ENCODE assay signal across 12 cellular contexts in genomic region chr10:49610015-49610734, GRCh38. TPM values are rescaled to one million over a fixed set of nuclear protein-coding genes. Genes with fewer than 3 reads are reported as not detected.
A peak's percentile ranks its signal among the peaks of the same experiment; 100 is the strongest.
DNase-seq lines count a peak whose midpoint lies in the region; ATAC-seq, FAIRE-seq and TF ChIP-seq lines count a peak whose summit lies in the region.
"Had no signal": no experiment of that assay in that cellular context is flagged by ENCODE, and none has a peak within 500 bp of the region (broad histone marks: within the 10 kb centered on the region; RNA-seq: fewer than 3 reads in every experiment).

SLC18A3 (plus strand) TSS chr10:49610310; CDS start chr10:49610741, 431 bp downstream.

- H3K9ac ChIP-seq in astrocyte (ENCODE audit: low read length) = no peak within 1 kb of the TSS

- no peak for FAIRE-seq in astrocyte (lab: Jason Lieb, UNC)
- FAIRE-seq: frontal cortex, HepG2 had no signal

- no peak for TF ChIP-seq CTCF in astrocyte (IDR thresholded peaks at IDR 0.05; ENCODE audit: insufficient read depth, low read depth, low read length)
- no peak for TF ChIP-seq CTCF in nephron progenitor cell (IDR thresholded peaks at IDR 0.05)

- H3K36me3 ChIP-seq in astrocyte (ENCODE audit: insufficient read depth, low read length) = no peaks in the 10 kb centered on the region

- DNase-seq in COLO668 (lab: John Stamatoyannopoulos, UW; ENCODE audit: unreplicated experiment) (peak; percentile 18), NCI-H1105 (lab: John Stamatoyannopoulos, UW) (peak; percentile 34), astrocyte (ENCODE audit: low read depth) (no peak), nephron progenitor cell (peak; percentile 68), NCI-H2196 treated with DMSO at 0.1 percent for 48 hours (lab: John Stamatoyannopoulos, UW; ENCODE audit: unreplicated experiment) (no peak), KG1 (lab: John Stamatoyannopoulos, UW) (no peak), hippocampal formation (lab: John Stamatoyannopoulos, UW) (no peak)
- DNase-seq: NCI-H510A treated with DMSO at 0.1 percent for 48 hours, T-helper 1 cell had no signal

- H3K27ac Mint-ChIP-seq in astrocyte (ENCODE audit: unreplicated experiment) (no peak within 1 kb of the TSS), nephron progenitor cell (no peak within 1 kb of the TSS)

- no peak within 1 kb of the TSS for H3K27ac ChIP-seq in astrocyte (ENCODE audit: low read depth, low read length)

- H3K4me3 Mint-ChIP-seq in astrocyte (ENCODE audit: unreplicated experiment) = no peak within 1 kb of the TSS
- peak within 1 kb of the TSS; percentile 63 for H3K4me3 Mint-ChIP-seq in nephron progenitor cell

- no peaks in the 10 kb centered on the region for H3K4me1 Mint-ChIP-seq in astrocyte (ENCODE audit: low read depth, unreplicated experiment)
- peaks cover 27% of the 10 kb centered on the region for H3K4me1 Mint-ChIP-seq in nephron progenitor cell

- H3K27me3 ChIP-seq in astrocyte (ENCODE audit: insufficient read depth, low read length) = peaks cover 68% of the 10 kb centered on the region

- peak within 1 kb of the TSS; percentile 48 for H3K4me2 ChIP-seq in astrocyte (ENCODE audit: low read length)

- peaks cover 8% of the 10 kb centered on the region for H3K9me3 ChIP-seq in astrocyte (ENCODE audit: insufficient read depth, low read depth, low read length)

- H4K20me1 ChIP-seq in astrocyte (ENCODE audit: insufficient read depth, low read length) = no peaks in the 10 kb centered on the region

- H3K9me3 Mint-ChIP-seq in astrocyte (ENCODE audit: unreplicated experiment) (peaks cover 32% of the 10 kb centered on the region), nephron progenitor cell (peaks cover 10% of the 10 kb centered on the region)

- peaks cover 72% of the 10 kb centered on the region for H3K27me3 Mint-ChIP-seq in astrocyte (ENCODE audit: low read depth, unreplicated experiment)
- H3K27me3 Mint-ChIP-seq in nephron progenitor cell (ENCODE audit: low read depth, poor library complexity) = peaks cover 100% of the 10 kb centered on the region

- peak within 1 kb of the TSS; percentile 17 for H3K4me3 ChIP-seq in astrocyte (ENCODE audit: insufficient read depth, low read depth, low read length)

- H3K36me3 Mint-ChIP-seq in astrocyte (ENCODE audit: low read depth, unreplicated experiment) (peaks cover 8% of the 10 kb centered on the region), nephron progenitor cell (ENCODE audit: low read depth) (no peaks in the 10 kb centered on the region)

- peaks cover 7% of the 10 kb centered on the region for H3K4me1 ChIP-seq in astrocyte (ENCODE audit: insufficient read depth, low read length)

- ATAC-seq in GM18517 (IDR thresholded peaks at IDR 0.05; ENCODE audit: unreplicated experiment) = no peak
- ATAC-seq: HepG2 had no signal

- H2AFZ ChIP-seq in astrocyte (ENCODE audit: low read depth, low read length) = no peak within 1 kb of the TSS

- H3K79me2 ChIP-seq in astrocyte (ENCODE audit: insufficient read depth, low read length) = no peaks in the 10 kb centered on the region

RNA-seq across cellular contexts. Expression of gene SLC18A3, which starts in this region (rescaled TPM):
- total RNA-seq in astrocyte = 1.0 and 4.6 TPM in 2 replicates
- total RNA-seq: HepG2 had no signal

Comparison
In these comparisons a context has a peak if more than half of its experiments do, and no peak if none do; other contexts are left out.
1. DNase-seq: peak in COLO668 (single experiment), NCI-H1105 (single experiment) and nephron progenitor cell (single experiment); none in astrocyte (single experiment), NCI-H2196 treated with DMSO at 0.1 percent for 48 hours (single experiment), KG1 (single experiment) and hippocampal formation (0 of 2).